Comparison of ENCODE assay signal across 1 cellular context in genomic region chr16:58280846-58281301, GRCh38.
TF ChIP-seq lines count a peak whose summit lies in the region.

No MANE protein-coding gene starts in this region.

TF ChIP-seq in WTC11, 78 proteins besides CTCF, POLR2A, EP300 and RAD21 (continued from another document):
- no peak for TF ChIP-seq ZSCAN18 (CRISPR knock-in tag; IDR thresholded peaks at IDR 0.05)
- no peak for TF ChIP-seq JAZF1 (CRISPR knock-in tag; IDR thresholded peaks at IDR 0.05)
- no peak for TF ChIP-seq ZNF512 (CRISPR knock-in tag; IDR thresholded peaks at IDR 0.05; ENCODE audit: borderline replicate concordance)
- TF ChIP-seq NFATC4 (CRISPR knock-in tag; IDR thresholded peaks at IDR 0.05), result no peak
- no peak for TF ChIP-seq ZNF425 (CRISPR knock-in tag; conservative IDR thresholded peaks at IDR 0.05)
- TF ChIP-seq TEAD1 (CRISPR knock-in tag; IDR thresholded peaks at IDR 0.05), result no peak
- no peak for TF ChIP-seq ZNF121 (CRISPR knock-in tag; IDR thresholded peaks at IDR 0.05)
- no peak for TF ChIP-seq ATF6 (CRISPR knock-in tag; IDR thresholded peaks at IDR 0.05)
- no peak for TF ChIP-seq ESRRA (CRISPR knock-in tag; IDR thresholded peaks at IDR 0.05; ENCODE audit: borderline replicate concordance)
